ENCODE assay signal across 1 cellular context in the genomic region with DNA sequence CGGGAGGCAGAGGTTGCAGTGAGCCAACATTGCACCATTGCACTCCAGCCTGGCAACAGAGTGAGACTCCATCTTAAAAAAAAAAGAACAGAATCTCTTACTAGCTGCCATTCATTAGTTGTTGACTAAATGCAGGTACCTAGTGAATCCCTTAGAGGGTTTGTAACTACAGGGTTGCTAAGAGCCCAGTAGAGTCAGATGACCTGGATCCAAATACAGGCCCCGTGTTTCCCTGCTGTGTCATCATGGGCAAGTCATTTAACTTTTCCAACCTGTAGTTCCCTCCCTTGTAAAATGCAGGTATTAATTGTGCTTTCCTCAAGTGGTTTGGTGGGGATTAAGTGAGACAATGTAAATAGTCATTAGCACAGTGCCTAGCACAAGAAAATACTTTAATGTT.
TF ChIP-seq lines count a peak whose summit lies in the region.

No MANE protein-coding gene starts in this region.

TF ChIP-seq in WTC11, 78 proteins besides CTCF, POLR2A, EP300 and RAD21:
- TF ChIP-seq NR1H2 (CRISPR knock-in tag; IDR thresholded peaks at IDR 0.05) (no peak), RELA (CRISPR knock-in tag; IDR thresholded peaks at IDR 0.05; ENCODE audit: borderline replicate concordance) (no peak), RORB (CRISPR knock-in tag; IDR thresholded peaks at IDR 0.05) (no peak), ZNF671 (CRISPR knock-in tag; IDR thresholded peaks at IDR 0.05) (no peak), ZNF416 (CRISPR knock-in tag; IDR thresholded peaks at IDR 0.05) (no peak), PRRX2 (CRISPR knock-in tag; IDR thresholded peaks at IDR 0.05) (no peak), ZNF232 (CRISPR knock-in tag; IDR thresholded peaks at IDR 0.05) (no peak), EMX1 (CRISPR knock-in tag; IDR thresholded peaks at IDR 0.05) (no peak)
- TF ChIP-seq, protein P1, sequence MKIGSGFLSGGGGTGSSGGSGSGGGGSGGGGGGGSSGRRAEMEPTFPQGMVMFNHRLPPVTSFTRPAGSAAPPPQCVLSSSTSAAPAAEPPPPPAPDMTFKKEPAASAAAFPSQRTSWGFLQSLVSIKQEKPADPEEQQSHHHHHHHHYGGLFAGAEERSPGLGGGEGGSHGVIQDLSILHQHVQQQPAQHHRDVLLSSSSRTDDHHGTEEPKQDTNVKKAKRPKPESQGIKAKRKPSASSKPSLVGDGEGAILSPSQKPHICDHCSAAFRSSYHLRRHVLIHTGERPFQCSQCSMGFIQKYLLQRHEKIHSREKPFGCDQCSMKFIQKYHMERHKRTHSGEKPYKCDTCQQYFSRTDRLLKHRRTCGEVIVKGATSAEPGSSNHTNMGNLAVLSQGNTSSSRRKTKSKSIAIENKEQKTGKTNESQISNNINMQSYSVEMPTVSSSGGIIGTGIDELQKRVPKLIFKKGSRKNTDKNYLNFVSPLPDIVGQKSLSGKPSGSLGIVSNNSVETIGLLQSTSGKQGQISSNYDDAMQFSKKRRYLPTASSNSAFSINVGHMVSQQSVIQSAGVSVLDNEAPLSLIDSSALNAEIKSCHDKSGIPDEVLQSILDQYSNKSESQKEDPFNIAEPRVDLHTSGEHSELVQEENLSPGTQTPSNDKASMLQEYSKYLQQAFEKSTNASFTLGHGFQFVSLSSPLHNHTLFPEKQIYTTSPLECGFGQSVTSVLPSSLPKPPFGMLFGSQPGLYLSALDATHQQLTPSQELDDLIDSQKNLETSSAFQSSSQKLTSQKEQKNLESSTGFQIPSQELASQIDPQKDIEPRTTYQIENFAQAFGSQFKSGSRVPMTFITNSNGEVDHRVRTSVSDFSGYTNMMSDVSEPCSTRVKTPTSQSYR (CRISPR knock-in tag; IDR thresholded peaks at IDR 0.05), result no peak
